ENCODE assay signal across 15 cellular contexts in the genomic region with DNA sequence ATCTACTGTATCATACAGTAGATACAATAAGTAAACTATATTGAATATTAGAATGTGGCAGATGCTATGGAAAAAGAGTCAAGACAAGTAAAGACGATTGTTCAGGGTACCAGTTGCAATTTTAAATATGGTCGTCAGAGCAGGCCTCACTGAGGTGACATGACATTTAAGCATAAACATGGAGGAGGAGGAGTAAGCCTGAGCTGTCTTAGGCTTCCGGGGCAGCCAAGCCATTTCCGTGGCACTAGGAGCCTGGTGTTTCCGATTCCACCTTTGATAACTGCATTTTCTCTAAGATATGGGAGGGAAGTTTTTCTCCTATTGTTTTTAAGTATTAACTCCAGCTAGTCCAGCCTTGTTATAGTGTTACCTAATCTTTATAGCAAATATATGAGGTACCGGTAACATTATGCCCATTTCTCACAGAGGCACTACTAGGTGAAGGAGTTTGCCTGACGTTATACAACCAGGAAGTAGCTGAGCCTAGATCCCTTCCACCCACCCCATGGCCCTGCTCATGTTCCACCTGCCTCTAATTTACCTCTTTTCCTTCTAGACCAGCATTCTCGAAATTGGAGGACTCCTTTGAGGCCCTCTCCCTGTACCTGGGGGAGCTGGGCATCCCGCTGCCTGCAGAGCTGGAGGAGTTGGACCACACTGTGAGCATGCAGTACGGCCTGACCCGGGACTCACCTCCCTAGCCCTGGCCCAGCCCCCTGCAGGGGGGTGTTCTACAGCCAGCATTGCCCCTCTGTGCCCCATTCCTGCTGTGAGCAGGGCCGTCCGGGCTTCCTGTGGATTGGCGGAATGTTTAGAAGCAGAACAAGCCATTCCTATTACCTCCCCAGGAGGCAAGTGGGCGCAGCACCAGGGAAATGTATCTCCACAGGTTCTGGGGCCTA. TPM values are rescaled to one million over a fixed set of nuclear protein-coding genes. Genes with fewer than 3 reads are reported as not detected.
DNase-seq lines count a peak whose midpoint lies in the region; ATAC-seq and TF ChIP-seq lines count a peak whose summit lies in the region.
"Had no signal": no experiment of that assay in that cellular context is flagged by ENCODE, and none has a peak within 500 bp of the region (broad histone marks: within the 10 kb centered on the region; RNA-seq: fewer than 3 reads in every experiment).

No MANE protein-coding gene starts in this region.

- POLR2A ChIA-PET in HEK293 (lab: Yijun Ruan, JAX), result no interaction called here

- peaks cover 92% of the 10 kb centered on the region for H3K36me3 Mint-ChIP-seq in dendritic cell treated with granulocyte-macrophage colony-stimulating factor and Interleukin-4, amounts not matched to agents 40 ng/mL and 50 ng/mL, for 4 days (ENCODE audit: low read depth)
- peaks cover 38% of the 10 kb centered on the region for H3K36me3 Mint-ChIP-seq in nephron (ENCODE audit: low read depth)

- in situ Hi-C loops in gastrocnemius medialis (cut with MboI; ENCODE audit: low sequenced_read_pairs in 4 of 4), result no loop called here

- no peak overlapping the region for H3K4me3 ChIP-seq in HEK293 (ENCODE audit: low read depth, low read length)
- no peak overlapping the region for H3K4me3 ChIP-seq in gastrocnemius medialis
- H3K4me3 ChIP-seq: BLaER1 treated with 17β-estradiol and CSF1 and Interleukin-3, amounts not matched to agents 10 nM and 100 nM had no signal

- H3K27ac ChIP-seq in 22Rv1, result peak overlapping the region; percentile 33
- no peak overlapping the region for H3K27ac ChIP-seq in HEK293 (ENCODE audit: extremely low read depth, low read depth, low read length)
- no peak overlapping the region for H3K27ac ChIP-seq in gastrocnemius medialis
- H3K27ac ChIP-seq: BLaER1 treated with 17β-estradiol and CSF1 and Interleukin-3, amounts not matched to agents 10 nM and 100 nM had no signal

- H3K9me3 ChIP-seq in HEK293 (ENCODE audit: control insufficient read depth, insufficient read depth, low read depth, low read length), result no peaks in the 10 kb centered on the region
- H3K9me3 ChIP-seq in gastrocnemius medialis, result no peaks in the 10 kb centered on the region
- H3K9me3 ChIP-seq: BLaER1 treated with 17β-estradiol and CSF1 and Interleukin-3, amounts not matched to agents 10 nM and 100 nM had no signal

- TF ChIP-seq CTCF in 22Rv1 (IDR thresholded peaks at IDR 0.05) (no peak), HEK293 (tag by site-specific recombination; IDR thresholded peaks at IDR 0.05) (no peak), nephron (IDR thresholded peaks at IDR 0.05; ENCODE audit: unreplicated experiment in 3 of 3) (no peak), gastrocnemius medialis (IDR thresholded peaks at IDR 0.05 in 4 of 5, conservative IDR thresholded peaks at IDR 0.05 in 1 of 5) (no peak)

- DNase-seq in DMS53 treated with DMSO at 0.1 percent for 48 hours (lab: John Stamatoyannopoulos, UW; ENCODE audit: unreplicated experiment) (no peak), gastrocnemius medialis (no peak), T1000 (lab: John Stamatoyannopoulos, UW) (no peak), iPS-NIHi7 (ENCODE audit: extremely low spot score) (no peak)
- DNase-seq: amniotic stem cell; dermis blood vessel endothelial cell; NCI-H1092 treated with DMSO at 0.1 percent for 48 hours; NCI-H226; stimulated activated CD4-positive, alpha-beta T cell treated with anti-CD3 and anti-CD28 coated beads, Interleukin-2, amount 100 ng/mL, for 24 hours; SW 1271 had no signal

- TF ChIP-seq POLR2A in gastrocnemius medialis (IDR thresholded peaks at IDR 0.05), result no peak

- H3K4me1 ChIP-seq in HEK293 (ENCODE audit: control insufficient read depth, insufficient read depth, low read length), result no peaks in the 10 kb centered on the region
- no peaks in the 10 kb centered on the region for H3K4me1 ChIP-seq in gastrocnemius medialis

- peaks cover 13 to 81% of the 10 kb centered on the region in 2 experiments for H3K36me3 ChIP-seq in HEK293 (ENCODE audit: control insufficient read depth in 2 of 2, insufficient read depth in 1 of 2, low read length in 2 of 2)
- peaks cover 0 to 52% of the 10 kb centered on the region in 2 donors for H3K36me3 ChIP-seq in gastrocnemius medialis

- no peaks in the 10 kb centered on the region for H3K27me3 Mint-ChIP-seq in dendritic cell treated with granulocyte-macrophage colony-stimulating factor and Interleukin-4, amounts not matched to agents 40 ng/mL and 50 ng/mL, for 4 days
- no peaks in the 10 kb centered on the region for H3K27me3 Mint-ChIP-seq in nephron (ENCODE audit: low read depth)

- no peaks in the 10 kb centered on the region for H3K27me3 ChIP-seq in gastrocnemius medialis
- H3K27me3 ChIP-seq: BLaER1 treated with 17β-estradiol and CSF1 and Interleukin-3, amounts not matched to agents 10 nM and 100 nM had no signal

- H3K27ac Mint-ChIP-seq in dendritic cell treated with granulocyte-macrophage colony-stimulating factor and Interleukin-4, amounts not matched to agents 40 ng/mL and 50 ng/mL, for 4 days, result peak overlapping the region; percentile 30
- peak overlapping the region in 2 of 3 experiments; percentile 46 to 52 for H3K27ac Mint-ChIP-seq in nephron

- no peak overlapping the region for H3K4me3 Mint-ChIP-seq in dendritic cell treated with granulocyte-macrophage colony-stimulating factor and Interleukin-4, amounts not matched to agents 40 ng/mL and 50 ng/mL, for 4 days
- no peak overlapping the region for H3K4me3 Mint-ChIP-seq in nephron

- CTCF ChIA-PET in HEK293 (lab: Yijun Ruan, JAX), result interaction anchor here (0.7 to 0.9 kb wide), 4 partner anchors 69 to 193 kb away, joined by 3 to 13 read pairs (median 5); a partner anchor contains a TSS

- intact Hi-C loops in dendritic cell treated with granulocyte-macrophage colony-stimulating factor and Interleukin-4, amounts not matched to agents 40 ng/mL and 50 ng/mL, for 4 days (cut with micrococcal nuclease), result loop anchor here (10.0 kb wide), 2 partner anchors 193 to 513 kb away; a partner anchor contains a TSS
- intact Hi-C loops in gastrocnemius medialis (cut with DNase I; ENCODE audit: low total_unique reads), result no loop called here

- ATAC-seq in gastrocnemius medialis, result no peak

- no peaks in the 10 kb centered on the region for H3K4me1 Mint-ChIP-seq in dendritic cell treated with granulocyte-macrophage colony-stimulating factor and Interleukin-4, amounts not matched to agents 40 ng/mL and 50 ng/mL, for 4 days (ENCODE audit: low read depth)
- H3K4me1 Mint-ChIP-seq in nephron, result peaks cover 3% of the 10 kb centered on the region

- H3K9me3 Mint-ChIP-seq in dendritic cell treated with granulocyte-macrophage colony-stimulating factor and Interleukin-4, amounts not matched to agents 40 ng/mL and 50 ng/mL, for 4 days, result no peaks in the 10 kb centered on the region
- no peaks in the 10 kb centered on the region for H3K9me3 Mint-ChIP-seq in nephron

TF ChIP-seq in HEK293, 187 proteins besides CTCF, POLR2A, EP300 and RAD21:
- TF ChIP-seq ZNF214 (tag by site-specific recombination; IDR thresholded peaks at IDR 0.05; ENCODE audit: borderline replicate concordance), result no peak
- TF ChIP-seq ZNF843 (tag by site-specific recombination; IDR thresholded peaks at IDR 0.05), result no peak
- no peak for TF ChIP-seq ZNF175 (tag by site-specific recombination; IDR thresholded peaks at IDR 0.05)
- TF ChIP-seq ZIC2 (tag by site-specific recombination; IDR thresholded peaks at IDR 0.05), result peak; percentile 99

RNA-seq across cellular contexts. Expression of a gene that starts 14.3 kb away (rescaled TPM):
- 10 to 100 TPM; 11.2 to 28.3 (median 14.5) TPM for total RNA-seq in gastrocnemius medialis
